ENCODE assay signal across 15 cellular contexts in the genomic region with DNA sequence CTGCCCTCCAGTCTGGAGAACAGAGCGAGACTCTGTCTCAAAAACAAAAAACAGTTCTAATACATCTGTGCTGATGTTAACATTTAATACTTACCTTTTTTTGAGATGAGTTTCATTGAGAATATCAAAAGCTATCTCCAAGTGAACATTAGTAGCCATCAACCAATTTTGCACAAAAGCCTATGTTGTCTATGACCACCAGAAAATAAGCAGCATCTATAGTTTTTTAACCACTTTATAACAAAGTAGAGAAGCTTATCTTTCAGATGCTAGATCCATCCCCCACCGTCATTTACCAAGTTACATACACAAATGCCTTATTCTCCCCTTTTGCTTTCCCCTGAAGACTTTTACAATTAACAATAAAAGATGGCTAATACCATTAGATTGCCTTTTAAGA. TPM values are rescaled to one million over a fixed set of nuclear protein-coding genes. Genes with fewer than 3 reads are reported as not detected.
DNase-seq lines count a peak whose midpoint lies in the region; ATAC-seq and TF ChIP-seq lines count a peak whose summit lies in the region.
"Had no signal": no experiment of that assay in that cellular context is flagged by ENCODE, and none has a peak within 500 bp of the region (broad histone marks: within the 10 kb centered on the region; RNA-seq: fewer than 3 reads in every experiment).

No MANE protein-coding gene starts in this region.

- H3F3A ChIP-seq in neural progenitor cell (ENCODE audit: low read depth): peaks cover 97% of the 10 kb centered on the region

- POLR2A ChIA-PET in activated naive CD8-positive, alpha-beta T cell treated with anti-CD3 and anti-CD28 coated beads, Interleukin-2, amount 10 ng/mL, durations not matched to agents 7 days and 5 days (lab: Charles Lee): interaction anchor here (1.8 kb wide), 1 partner anchor 13 kb away, joined by 4 read pairs; no protein-coding TSS in a partner anchor

- H3K4me3 ChIP-seq in Karpas-422 (ENCODE audit: low read length) (peak overlapping the region; percentile 97; the same call in 1 of the 2 replicates), neural progenitor cell (peak overlapping the region; percentile 86)
- H3K4me3 ChIP-seq: ascending aorta, testis had no signal

- H3K9me3 ChIP-seq in Karpas-422 (ENCODE audit: low read length) (no peaks in the 10 kb centered on the region), neural progenitor cell (ENCODE audit: low read depth) (no peaks in the 10 kb centered on the region)
- H3K9me3 ChIP-seq: ascending aorta, testis had no signal

- H2AFZ ChIP-seq in Karpas-422 (ENCODE audit: low read length) (no peak overlapping the region), neural progenitor cell (replicated peaks) (no peak overlapping the region)

- H3K9me2 ChIP-seq in Karpas-422 (replicated peaks; ENCODE audit: insufficient read depth, low read length): no peaks in the 10 kb centered on the region

- H3K9ac ChIP-seq in Karpas-422 (ENCODE audit: low read length) (no peak overlapping the region), neural progenitor cell (no peak overlapping the region)

- peak overlapping the region; percentile 53 for H3K4me3 Mint-ChIP-seq in T-helper 1 cell treated with Interleukin-12 subunit alpha and Interleukin-12 subunit beta and Interleukin-4 antibody, amounts not matched to agents 30 μg/mL and 1 μg/mL, for 36 hours
- H3K4me3 Mint-ChIP-seq in activated naive CD8-positive, alpha-beta T cell treated with anti-CD3 and anti-CD28 coated beads, Interleukin-2, amount 10 ng/mL, durations not matched to agents 7 days and 5 days: peak overlapping the region; percentile 5
- peak overlapping the region; percentile 39 for H3K4me3 Mint-ChIP-seq in neural progenitor cell

- H4K20me1 ChIP-seq in Karpas-422 (ENCODE audit: insufficient read depth, low read depth, low read length) (peaks cover 42% of the 10 kb centered on the region), neural progenitor cell (ENCODE audit: low read depth) (peaks cover 78% of the 10 kb centered on the region)

- no peaks in the 10 kb centered on the region for H3K27me3 Mint-ChIP-seq in T-helper 1 cell treated with Interleukin-12 subunit alpha and Interleukin-12 subunit beta and Interleukin-4 antibody, amounts not matched to agents 30 μg/mL and 1 μg/mL, for 36 hours (ENCODE audit: low read depth)
- H3K27me3 Mint-ChIP-seq in activated naive CD8-positive, alpha-beta T cell treated with anti-CD3 and anti-CD28 coated beads, Interleukin-2, amount 10 ng/mL, durations not matched to agents 7 days and 5 days: no peaks in the 10 kb centered on the region
- H3K27me3 Mint-ChIP-seq in neural progenitor cell (ENCODE audit: insufficient read depth, low read depth): peaks cover 3% of the 10 kb centered on the region

- H3K79me2 ChIP-seq in Karpas-422 (ENCODE audit: low read length): peaks cover 45% of the 10 kb centered on the region
- peaks cover 76% of the 10 kb centered on the region for H3K79me2 ChIP-seq in neural progenitor cell (ENCODE audit: low read depth)

- no peak for TF ChIP-seq POLR2A in GM18505 (IDR thresholded peaks at IDR 0.05; ENCODE audit: borderline replicate concordance, extremely low read depth, insufficient read depth, insufficient read length)

- H3K4me1 ChIP-seq in Karpas-422 (ENCODE audit: low read length) (peaks cover 73% of the 10 kb centered on the region), neural progenitor cell (peaks cover 33% of the 10 kb centered on the region)

- no peaks in the 10 kb centered on the region for H3K9me3 Mint-ChIP-seq in T-helper 1 cell treated with Interleukin-12 subunit alpha and Interleukin-12 subunit beta and Interleukin-4 antibody, amounts not matched to agents 30 μg/mL and 1 μg/mL, for 36 hours
- H3K9me3 Mint-ChIP-seq in activated naive CD8-positive, alpha-beta T cell treated with anti-CD3 and anti-CD28 coated beads, Interleukin-2, amount 10 ng/mL, durations not matched to agents 7 days and 5 days: no peaks in the 10 kb centered on the region
- H3K9me3 Mint-ChIP-seq in neural progenitor cell: peaks cover 4% of the 10 kb centered on the region

- ATAC-seq in activated naive CD8-positive, alpha-beta T cell treated with anti-CD3 and anti-CD28 coated beads, Interleukin-2, amount 10 ng/mL, durations not matched to agents 7 days and 5 days (ENCODE audit: low read depth): no peak
- no peak for ATAC-seq in GM18505 (IDR thresholded peaks at IDR 0.05; ENCODE audit: unreplicated experiment)
- ATAC-seq: left cardiac atrium, sciatic nerve had no signal

- H3K4me2 ChIP-seq in Karpas-422 (ENCODE audit: low read depth, low read length, poor library complexity, severe bottlenecking) (peak overlapping the region; percentile 83), neural progenitor cell (peak overlapping the region; percentile 89)

- H3K36me3 Mint-ChIP-seq in T-helper 1 cell treated with Interleukin-12 subunit alpha and Interleukin-12 subunit beta and Interleukin-4 antibody, amounts not matched to agents 30 μg/mL and 1 μg/mL, for 36 hours (ENCODE audit: low read depth): peaks cover 59% of the 10 kb centered on the region
- H3K36me3 Mint-ChIP-seq in activated naive CD8-positive, alpha-beta T cell treated with anti-CD3 and anti-CD28 coated beads, Interleukin-2, amount 10 ng/mL, durations not matched to agents 7 days and 5 days: peaks cover 40% of the 10 kb centered on the region
- H3K36me3 Mint-ChIP-seq in neural progenitor cell: peaks cover 38% of the 10 kb centered on the region

- peaks cover 51% of the 10 kb centered on the region for H3K4me1 Mint-ChIP-seq in T-helper 1 cell treated with Interleukin-12 subunit alpha and Interleukin-12 subunit beta and Interleukin-4 antibody, amounts not matched to agents 30 μg/mL and 1 μg/mL, for 36 hours (ENCODE audit: low read depth)
- peaks cover 52% of the 10 kb centered on the region for H3K4me1 Mint-ChIP-seq in activated naive CD8-positive, alpha-beta T cell treated with anti-CD3 and anti-CD28 coated beads, Interleukin-2, amount 10 ng/mL, durations not matched to agents 7 days and 5 days
- H3K4me1 Mint-ChIP-seq in neural progenitor cell: peaks cover 61% of the 10 kb centered on the region

- TF ChIP-seq CTCF in neural progenitor cell (IDR thresholded peaks at IDR 0.05): no peak

- H3K27ac ChIP-seq in Karpas-422 (ENCODE audit: low read length): peak overlapping the region; percentile 46
- peak overlapping the region; percentile 9 for H3K27ac ChIP-seq in neural progenitor cell
- H3K27ac ChIP-seq: ascending aorta, testis had no signal

- H3K27me3 ChIP-seq in Karpas-422 (ENCODE audit: low read length): no peaks in the 10 kb centered on the region
- no peaks in the 10 kb centered on the region for H3K27me3 ChIP-seq in neural progenitor cell
- H3K27me3 ChIP-seq: ascending aorta, testis had no signal

- no peak overlapping the region for H3K27ac Mint-ChIP-seq in T-helper 1 cell treated with Interleukin-12 subunit alpha and Interleukin-12 subunit beta and Interleukin-4 antibody, amounts not matched to agents 30 μg/mL and 1 μg/mL, for 36 hours
- peak overlapping the region; percentile 59 for H3K27ac Mint-ChIP-seq in activated naive CD8-positive, alpha-beta T cell treated with anti-CD3 and anti-CD28 coated beads, Interleukin-2, amount 10 ng/mL, durations not matched to agents 7 days and 5 days
- H3K27ac Mint-ChIP-seq in neural progenitor cell: no peak overlapping the region

- H3K36me3 ChIP-seq in Karpas-422 (ENCODE audit: insufficient read depth, low read length): peaks cover 82% of the 10 kb centered on the region
- H3K36me3 ChIP-seq in neural progenitor cell: peaks cover 31% of the 10 kb centered on the region

- no peak for DNase-seq in T-helper 1 cell
- DNase-seq in Karpas-422: no peak
- DNase-seq in activated naive CD8-positive, alpha-beta T cell treated with anti-CD3 and anti-CD28 coated beads, Interleukin-2, amount 10 ng/mL, durations not matched to agents 7 days and 5 days: no peak
- DNase-seq in neural progenitor cell (ENCODE audit: low spot score): no peak
- DNase-seq in MV-4-11 (lab: John Stamatoyannopoulos, UW): no peak
- no peak for DNase-seq in GM03348 (ENCODE audit: low spot score)
- DNase-seq: activated CD4-positive, alpha-beta T cell treated with anti-CD3 and anti-CD28 coated beads, Interleukin-2, amount 50 U/mL, for 48 hours; DMS153; left cardiac atrium; NCI-H1436 treated with DMSO at 0.1 percent for 48 hours; testis had no signal

RNA-seq across cellular contexts. Expression of gene SRSF1, which starts 4.1 kb away (rescaled TPM):
- total RNA-seq in Karpas-422 (2014; rRNA removed; shearing (Covaris generic); ENCODE audit: low replicate concordance): 347 and 387 TPM in 2 replicates
- total RNA-seq in activated naive CD8-positive, alpha-beta T cell treated with anti-CD3 and anti-CD28 coated beads, Interleukin-2, amount 10 ng/mL, durations not matched to agents 7 days and 5 days: 100 to 1,000 TPM; 314 to 323 TPM
- 436 and 556 TPM in 2 replicates for total RNA-seq in neural progenitor cell (ENCODE audit: low replicate concordance)

RNA-seq across cellular contexts. Expression of gene VEZF1, which starts 14.9 kb away (rescaled TPM):
- 32.6 and 53.4 TPM in 2 replicates for total RNA-seq in Karpas-422 (2014; rRNA removed; shearing (Covaris generic); ENCODE audit: low replicate concordance)
- 10 to 100 TPM; 54.0 to 57.8 TPM for total RNA-seq in activated naive CD8-positive, alpha-beta T cell treated with anti-CD3 and anti-CD28 coated beads, Interleukin-2, amount 10 ng/mL, durations not matched to agents 7 days and 5 days
- 90.4 and 103 TPM in 2 replicates for total RNA-seq in neural progenitor cell (ENCODE audit: low replicate concordance)

RNA-seq across cellular contexts. Expression of gene CUEDC1, which starts 47.8 kb away (rescaled TPM):
- 0.71 and 2.6 TPM in 2 replicates for total RNA-seq in Karpas-422 (2014; rRNA removed; shearing (Covaris generic); ENCODE audit: low replicate concordance)
- total RNA-seq in activated naive CD8-positive, alpha-beta T cell treated with anti-CD3 and anti-CD28 coated beads, Interleukin-2, amount 10 ng/mL, durations not matched to agents 7 days and 5 days: 1 to 10 TPM in 1 of 2 experiments, under 1 TPM in 1; 0.28 to 1.2 TPM
- 8.8 and 14.7 TPM in 2 replicates for total RNA-seq in neural progenitor cell (ENCODE audit: low replicate concordance)
